1 cellular context compared by ENCODE assay signal in the genomic region with DNA sequence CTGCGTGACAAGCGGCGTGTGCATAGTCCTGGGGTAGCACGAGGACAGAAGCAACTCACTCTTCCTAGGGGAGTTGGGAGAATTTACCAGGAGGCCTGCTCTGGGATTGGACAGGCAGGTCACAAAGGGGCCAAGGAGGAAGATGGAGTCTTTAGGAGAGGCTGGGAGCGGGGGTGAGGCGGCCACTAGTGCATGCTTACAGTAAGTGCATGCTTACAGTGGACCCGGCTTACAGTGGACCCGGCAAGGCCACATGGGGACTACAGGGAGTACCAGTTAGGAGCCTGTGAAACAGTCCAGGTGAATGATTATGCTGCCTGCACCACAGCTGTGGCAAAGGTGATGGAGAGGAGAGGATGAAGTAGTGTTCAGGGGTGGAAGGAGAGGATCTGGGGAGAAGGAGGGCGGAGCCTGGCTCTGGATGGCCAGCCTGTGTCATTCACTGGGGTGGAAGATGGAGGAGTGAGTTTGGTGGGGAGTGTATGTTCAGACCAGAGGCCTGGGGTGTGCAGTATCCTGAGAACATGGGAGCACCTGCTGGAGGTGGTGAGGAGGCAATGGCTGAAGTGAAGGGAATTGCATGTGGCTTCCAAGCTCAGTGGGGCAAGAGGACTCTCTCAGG.
TF ChIP-seq lines count a peak whose summit lies in the region.

No MANE protein-coding gene starts in this region.

TF ChIP-seq in K562, 482 proteins besides CTCF, POLR2A, EP300 and RAD21:
- TF ChIP-seq ASH1L (IDR thresholded peaks at IDR 0.05; ENCODE audit: borderline replicate concordance, low read depth, partially characterized antibody), result no peak
- TF ChIP-seq, protein P1, sequence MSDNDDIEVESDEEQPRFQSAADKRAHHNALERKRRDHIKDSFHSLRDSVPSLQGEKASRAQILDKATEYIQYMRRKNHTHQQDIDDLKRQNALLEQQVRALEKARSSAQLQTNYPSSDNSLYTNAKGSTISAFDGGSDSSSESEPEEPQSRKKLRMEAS (CRISPR knock-in tag; IDR thresholded peaks at IDR 0.05), result peak; percentile 87
- 0 out of 2 replicates have a peak, but pooled peaks have one; percentile 18 for TF ChIP-seq ZNF431 (CRISPR knock-in tag; IDR thresholded peaks at IDR 0.05)
- TF ChIP-seq, protein P2, sequence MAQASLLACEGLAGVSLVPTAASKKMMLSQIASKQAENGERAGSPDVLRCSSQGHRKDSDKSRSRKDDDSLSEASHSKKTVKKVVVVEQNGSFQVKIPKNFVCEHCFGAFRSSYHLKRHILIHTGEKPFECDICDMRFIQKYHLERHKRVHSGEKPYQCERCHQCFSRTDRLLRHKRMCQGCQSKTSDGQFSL (CRISPR knock-in tag; IDR thresholded peaks at IDR 0.05), result peak; percentile 46; the same call in 1 of the 2 replicates
- TF ChIP-seq, protein P2 (tag; IDR thresholded peaks at IDR 0.05), result no peak
- TF ChIP-seq ZNF263 (CRISPR knock-in tag; IDR thresholded peaks at IDR 0.05; ENCODE audit: borderline replicate concordance), result no peak
